8 cellular contexts compared by ENCODE assay signal in genomic region chr17:67293251-67294203, GRCh38. TPM values are rescaled to one million over a fixed set of nuclear protein-coding genes. Genes with fewer than 3 reads are reported as not detected.
DNase-seq lines count a peak whose midpoint lies in the region; ATAC-seq and TF ChIP-seq lines count a peak whose summit lies in the region.

No MANE protein-coding gene starts in this region.

- intact Hi-C loops in CD14-positive monocyte (cut with micrococcal nuclease) = loop anchor here in 1 of 2 donors (1.0 kb wide), 1 partner anchor 72 kb away; no protein-coding TSS in a partner anchor

- ATAC-seq in GM19324 (IDR thresholded peaks at IDR 0.05; ENCODE audit: low FRiP score, unreplicated experiment) (peak; percentile 66), HG03565 (IDR thresholded peaks at IDR 0.05; ENCODE audit: unreplicated experiment) (peak; percentile 63)

- peaks cover 23% of the 10 kb centered on the region for H3K4me1 Mint-ChIP-seq in CD14-positive monocyte

- peaks cover 0 to 5% (median 3%) of the 10 kb centered on the region in 7 donors for H3K9me3 Mint-ChIP-seq in CD14-positive monocyte

- DNase-seq in CD14-positive monocyte (ENCODE audit: low spot score) = peak; percentile 70
- DNase-seq in T-helper 2 cell = peak; percentile 22 to 82 (median 47)
- DNase-seq in amniotic epithelial cell (ENCODE audit: low read depth) = peak; percentile 44
- peak; percentile 40 for DNase-seq in iPS DF 19.7 (ENCODE audit: low read depth, low spot score)
- peak; percentile 74 for DNase-seq in stimulated activated CD4-positive, alpha-beta T cell treated with anti-CD3 and anti-CD28 coated beads, Interleukin-15, amount 100 ng/mL, for 24 hours
- no peak for DNase-seq in amniotic stem cell (lab: John Stamatoyannopoulos, UW)

- no peaks in the 10 kb centered on the region for H3K36me3 Mint-ChIP-seq in CD14-positive monocyte

- H3K27me3 Mint-ChIP-seq in CD14-positive monocyte (ENCODE audit: low read depth in 3 of 3) = peaks cover 0 to 3% (median 2%) of the 10 kb centered on the region in 3 donors

- peak; percentile 93 for TF ChIP-seq CTCF in CD14-positive monocyte (IDR thresholded peaks at IDR 0.05)

- H3K4me3 Mint-ChIP-seq in CD14-positive monocyte = peak overlapping the region; percentile 85 to 90

- peak overlapping the region in 5 of 7 donors; percentile 28 to 91 (median 85) for H3K27ac Mint-ChIP-seq in CD14-positive monocyte

RNA-seq across cellular contexts. Expression of gene HELZ, which starts 48.5 kb away (rescaled TPM):
- 10 to 100 TPM; 24.8 to 44.1 TPM for polyA plus RNA-seq in CD14-positive monocyte
